Comparison of ENCODE assay signal across 9 cellular contexts in genomic region chr22:21045585-21046294, GRCh38. TPM values are rescaled to one million over a fixed set of nuclear protein-coding genes. Genes with fewer than 3 reads are reported as not detected.
DNase-seq lines count a peak whose midpoint lies in the region; ATAC-seq and TF ChIP-seq lines count a peak whose summit lies in the region.
"Had no signal": no experiment of that assay in that cellular context is flagged by ENCODE, and none has a peak within 500 bp of the region (broad histone marks: within the 10 kb centered on the region; RNA-seq: fewer than 3 reads in every experiment).

Gene LRRC74B (plus strand): TSS chr22:21045946. CDS start chr22:21045987, 41 bp downstream.

- DNase-seq in D341Med (ENCODE audit: low spot score) (peak; percentile 97), H4 (ENCODE audit: low spot score) (peak; percentile 82), NCI-H1092 (lab: John Stamatoyannopoulos, UW) (peak; percentile 92), SKM-1 treated with dmso at 0.1 percent for 144 hours (lab: John Stamatoyannopoulos, UW; ENCODE audit: unreplicated experiment) (peak; percentile 68), cardiac muscle cell (ENCODE audit: low read depth in 1 of 2, low spot score in 1 of 2) (peak; percentile 95 to 96), ovary (peak; percentile 89 to 95 (median 92)), thoracic aorta (ENCODE audit: low spot score) (peak; percentile 50)
- DNase-seq in activated naive CD8-positive, alpha-beta T cell treated with anti-CD3 and anti-CD28 coated beads, Interleukin-2, amount 50 U/mL, for 24 hours: peak; percentile 83

- H3K4me1 Mint-ChIP-seq in activated naive CD8-positive, alpha-beta T cell treated with anti-CD3 and anti-CD28 coated beads, Interleukin-2, amount 50 U/mL, for 24 hours: peaks cover 26% of the 10 kb centered on the region

- H3K27ac ChIP-seq in cardiac muscle cell (peak within 1 kb of the TSS; percentile 56), ovary (peak within 1 kb of the TSS in 1 of 2 donors; percentile 52), thoracic aorta (no peak within 1 kb of the TSS)

- TF ChIP-seq CTCF in cardiac muscle cell (IDR thresholded peaks at IDR 0.05; ENCODE audit: low read depth, low read length) (no peak), ovary (IDR thresholded peaks at IDR 0.05) (no peak), thoracic aorta (IDR thresholded peaks at IDR 0.05) (no peak)

- no peaks in the 10 kb centered on the region for H3K36me3 Mint-ChIP-seq in activated naive CD8-positive, alpha-beta T cell treated with anti-CD3 and anti-CD28 coated beads, Interleukin-2, amount 50 U/mL, for 24 hours (ENCODE audit: low read depth)

- peak; percentile 92 for ATAC-seq in activated naive CD8-positive, alpha-beta T cell treated with anti-CD3 and anti-CD28 coated beads, Interleukin-2, amount 50 U/mL, for 24 hours
- ATAC-seq in thoracic aorta (ENCODE audit: insufficient number of reproducible peaks, low FRiP score, low read depth): peak; percentile 75

- H3K27me3 ChIP-seq in cardiac muscle cell (no peaks in the 10 kb centered on the region), ovary (no peaks in the 10 kb centered on the region), thoracic aorta (replicated peaks; ENCODE audit: insufficient read depth) (no peaks in the 10 kb centered on the region)

- H3K9me3 Mint-ChIP-seq in activated naive CD8-positive, alpha-beta T cell treated with anti-CD3 and anti-CD28 coated beads, Interleukin-2, amount 50 U/mL, for 24 hours: no peaks in the 10 kb centered on the region

- no peak for TF ChIP-seq EP300 in ovary (IDR thresholded peaks at IDR 0.05)

- WGBS in ovary, 3 donors: 2 to 3% (median 2%) methylated on average over 42 to 47 of the region's 47 CpGs

- H3K4me3 ChIP-seq in cardiac muscle cell (peak within 1 kb of the TSS; percentile 36), ovary (peak within 1 kb of the TSS; percentile 44), thoracic aorta (peak within 1 kb of the TSS; percentile 72)

- H3K36me3 ChIP-seq in cardiac muscle cell: no peaks in the 10 kb centered on the region
- no peaks in the 10 kb centered on the region for H3K36me3 ChIP-seq in ovary
- H3K36me3 ChIP-seq in thoracic aorta: no peaks in the 10 kb centered on the region

- no peaks in the 10 kb centered on the region for H3K4me1 ChIP-seq in cardiac muscle cell (ENCODE audit: low read depth)
- H3K4me1 ChIP-seq in ovary (ENCODE audit: insufficient read depth): peaks cover 4% of the 10 kb centered on the region
- peaks cover 11 to 14% of the 10 kb centered on the region in 2 donors for H3K4me1 ChIP-seq in thoracic aorta (ENCODE audit: control insufficient read depth in 1 of 2, low read depth in 2 of 2)

- intact Hi-C loops in ovary (cut with DNase I): loop anchor here in 1 of 4 donors (5.0 kb wide), 1 partner anchor 63 kb away; the partner anchor contains the start of gene LZTR1

- H3K4me3 Mint-ChIP-seq in activated naive CD8-positive, alpha-beta T cell treated with anti-CD3 and anti-CD28 coated beads, Interleukin-2, amount 50 U/mL, for 24 hours: peak within 1 kb of the TSS; percentile 66

- peak within 1 kb of the TSS; percentile 77 for H3K27ac Mint-ChIP-seq in activated naive CD8-positive, alpha-beta T cell treated with anti-CD3 and anti-CD28 coated beads, Interleukin-2, amount 50 U/mL, for 24 hours

- H3K27me3 Mint-ChIP-seq in activated naive CD8-positive, alpha-beta T cell treated with anti-CD3 and anti-CD28 coated beads, Interleukin-2, amount 50 U/mL, for 24 hours: peaks cover 23% of the 10 kb centered on the region

- no peaks in the 10 kb centered on the region for H3K9me3 ChIP-seq in cardiac muscle cell (ENCODE audit: low read depth)
- H3K9me3 ChIP-seq in ovary: no peaks in the 10 kb centered on the region
- no peaks in the 10 kb centered on the region for H3K9me3 ChIP-seq in thoracic aorta

- TF ChIP-seq POLR2A in ovary (IDR thresholded peaks at IDR 0.05): no peak

RNA-seq across cellular contexts. Expression of gene LRRC74B, which starts in this region (rescaled TPM):
- total RNA-seq in H4 (2014; rRNA removed; shearing (Covaris generic)): not detected in 2 replicates
- total RNA-seq in cardiac muscle cell (0.12 TPM in 1 of 2 replicates, not detected in the other), ovary (1 to 10 TPM in 2 of 7 donors, under 1 TPM in 2, not detected in 3; 0.25 to 3.0 (median 0.77) TPM), thoracic aorta (not detected)
- polyA plus RNA-seq in cardiac muscle cell (1.2 TPM in 1 of 2 replicates, not detected in the other), ovary (under 1 TPM; 0.02 to 0.03 TPM)
- polyA plus RNA-seq: adipose tissue had no signal

Comparison
In these comparisons a context has a peak if more than half of its experiments do, and no peak if none do; other contexts are left out.
1. Peak in DNase-seq in H4; RNA of the gene not detected or under 1 TPM.
2. Peak in DNase-seq, ATAC-seq and H3K4me3 ChIP-seq in thoracic aorta; RNA of the gene not detected or under 1 TPM.